Comparison of ENCODE assay signal across 9 cellular contexts in genomic region chr9:90642570-90643539, GRCh38. TPM values are rescaled to one million over a fixed set of nuclear protein-coding genes. Genes with fewer than 3 reads are reported as not detected.
DNase-seq lines count a peak whose midpoint lies in the region; ATAC-seq lines count a peak whose summit lies in the region.
"Had no signal": no experiment of that assay in that cellular context is flagged by ENCODE, and none has a peak within 500 bp of the region (broad histone marks: within the 10 kb centered on the region; RNA-seq: fewer than 3 reads in every experiment).

DIRAS2 (minus strand) TSS chr9:90642824; CDS start chr9:90613827, 28,997 bp downstream.

- H3K9me3 ChIP-seq in BLaER1 treated with 17β-estradiol and CSF1 and Interleukin-3, amounts not matched to agents 10 nM and 100 nM (replicated peaks in 1 of 11), result peaks cover 0 to 4% (median 0%) of the 10 kb centered on the region in 11 experiments; a peak in 2 of 22 replicates
- no peaks in the 10 kb centered on the region for H3K9me3 ChIP-seq in Karpas-422 (ENCODE audit: low read length)

- H4K20me1 ChIP-seq in BLaER1 treated with 17β-estradiol and CSF1 and Interleukin-3, amounts not matched to agents 10 nM and 100 nM, result no peaks in the 10 kb centered on the region
- no peaks in the 10 kb centered on the region for H4K20me1 ChIP-seq in Karpas-422 (ENCODE audit: insufficient read depth, low read depth, low read length)

- intact Hi-C loops in left ventricle myocardium superior (cut with micrococcal nuclease), result no loop called here

- H3K9me2 ChIP-seq in Karpas-422 (replicated peaks; ENCODE audit: insufficient read depth, low read length), result no peaks in the 10 kb centered on the region

- no peak within 1 kb of the TSS for H3K27ac ChIP-seq in BLaER1 treated with 17β-estradiol and CSF1 and Interleukin-3, amounts not matched to agents 10 nM and 100 nM
- H3K27ac ChIP-seq in Karpas-422 (ENCODE audit: low read length), result no peak within 1 kb of the TSS

- peak within 1 kb of the TSS; percentile 53 to 84 (median 75) for H3K4me2 ChIP-seq in BLaER1 treated with 17β-estradiol and CSF1 and Interleukin-3, amounts not matched to agents 10 nM and 100 nM
- H3K4me2 ChIP-seq in Karpas-422 (ENCODE audit: low read depth, low read length, poor library complexity, severe bottlenecking), result no peak within 1 kb of the TSS

- no peaks in the 10 kb centered on the region for H3K36me3 ChIP-seq in BLaER1 treated with 17β-estradiol and CSF1 and Interleukin-3, amounts not matched to agents 10 nM and 100 nM
- H3K36me3 ChIP-seq in Karpas-422 (ENCODE audit: insufficient read depth, low read length), result no peaks in the 10 kb centered on the region

- no peak within 1 kb of the TSS for H3K9ac ChIP-seq in BLaER1 treated with 17β-estradiol and CSF1 and Interleukin-3, amounts not matched to agents 10 nM and 100 nM
- H3K9ac ChIP-seq in Karpas-422 (ENCODE audit: low read length), result no peak within 1 kb of the TSS

- peak within 1 kb of the TSS; percentile 39 to 67 (median 56) for H3K4me3 ChIP-seq in BLaER1 treated with 17β-estradiol and CSF1 and Interleukin-3, amounts not matched to agents 10 nM and 100 nM
- H3K4me3 ChIP-seq in Karpas-422 (ENCODE audit: low read length), result no peak within 1 kb of the TSS
- H3K4me3 ChIP-seq: K562 had no signal

- ATAC-seq in GM21723 (IDR thresholded peaks at IDR 0.05; ENCODE audit: unreplicated experiment) (peak; percentile 61), left ventricle myocardium superior (peak; percentile 95), HG03460 (IDR thresholded peaks at IDR 0.05; ENCODE audit: unreplicated experiment) (no peak)
- ATAC-seq: K562 had no signal

- H2AFZ ChIP-seq in Karpas-422 (ENCODE audit: low read length), result no peak within 1 kb of the TSS

- peak; percentile 84 for DNase-seq in NCI-H2227 (lab: John Stamatoyannopoulos, UW; ENCODE audit: unreplicated experiment)
- DNase-seq in amygdala (lab: John Stamatoyannopoulos, UW), result peak in 54 of 56 donors; percentile 13 to 88 (median 70)
- DNase-seq in left ventricle myocardium superior, result peak; percentile 49
- peak; percentile 84 for DNase-seq in pons (ENCODE audit: low spot score)
- no peak for DNase-seq in Karpas-422

- H3K79me2 ChIP-seq in Karpas-422 (ENCODE audit: low read length), result no peaks in the 10 kb centered on the region

- H3K4me1 ChIP-seq in BLaER1 treated with 17β-estradiol and CSF1 and Interleukin-3, amounts not matched to agents 10 nM and 100 nM, result no peaks in the 10 kb centered on the region
- H3K4me1 ChIP-seq in Karpas-422 (ENCODE audit: low read length), result no peaks in the 10 kb centered on the region

- peaks cover 24 to 35% (median 27%) of the 10 kb centered on the region in 11 experiments for H3K27me3 ChIP-seq in BLaER1 treated with 17β-estradiol and CSF1 and Interleukin-3, amounts not matched to agents 10 nM and 100 nM
- H3K27me3 ChIP-seq in Karpas-422 (ENCODE audit: low read length), result no peaks in the 10 kb centered on the region

RNA-seq across cellular contexts. Expression of gene DIRAS2, which starts in this region (rescaled TPM):
- total RNA-seq in left ventricle myocardium superior, result not detected
- total RNA-seq in Karpas-422 (2014; rRNA removed; shearing (Covaris generic); ENCODE audit: low replicate concordance), result not detected in 2 replicates
- total RNA-seq: K562 had no signal

Comparison
In these comparisons a context has a peak if more than half of its experiments do, and no peak if none do; other contexts are left out.
1. Peak in DNase-seq and ATAC-seq in left ventricle myocardium superior; RNA of the gene not detected or under 1 TPM.